Comparison of ENCODE assay signal across 9 cellular contexts in the genomic region with DNA sequence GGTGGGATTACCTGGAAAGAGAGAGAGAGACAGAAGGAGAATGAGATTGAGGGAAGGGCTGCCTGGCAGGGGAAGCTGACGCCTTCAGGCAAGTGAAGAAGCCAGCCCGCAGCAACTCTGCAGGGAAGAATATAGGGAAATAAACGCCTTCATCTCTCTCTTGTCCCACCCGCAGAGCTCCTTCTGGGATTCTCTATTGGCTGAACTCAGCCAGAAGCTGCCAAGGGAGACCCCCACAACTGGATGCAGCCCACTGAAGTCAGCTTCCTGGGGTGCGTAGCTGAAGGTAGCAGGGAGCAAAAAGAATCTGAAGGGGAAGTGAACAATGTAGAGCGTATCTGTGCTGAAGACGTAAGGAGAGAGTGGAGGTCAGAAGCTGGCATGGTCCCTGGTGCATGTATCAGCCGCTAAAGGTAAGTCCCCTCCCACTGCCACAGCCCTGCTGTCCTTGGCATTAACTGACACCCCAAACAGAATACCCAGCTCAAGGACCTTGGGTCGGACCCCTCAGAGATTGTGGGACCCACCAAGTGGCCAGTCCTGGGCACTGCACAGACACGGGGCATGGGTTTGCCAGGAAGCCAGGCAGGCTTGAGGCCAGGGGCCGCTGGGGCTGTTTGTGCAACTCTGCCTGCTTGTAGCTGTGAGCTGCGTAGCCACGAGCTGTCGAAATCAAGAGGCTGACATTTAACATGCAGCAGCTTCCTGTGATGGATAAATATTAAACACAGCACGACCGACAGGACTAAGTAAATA.
DNase-seq lines count a peak whose midpoint lies in the region; ATAC-seq and TF ChIP-seq lines count a peak whose summit lies in the region.
"Had no signal": no experiment of that assay in that cellular context is flagged by ENCODE, and none has a peak within 500 bp of the region (broad histone marks: within the 10 kb centered on the region; RNA-seq: fewer than 3 reads in every experiment).

No MANE protein-coding gene starts in this region.

- intact Hi-C loops in Calu3 (cut with micrococcal nuclease; ENCODE audit: unreplicated experiment): loop anchor here (5.0 kb wide), 1 partner anchor 484 kb away; no protein-coding TSS in a partner anchor

- TF ChIP-seq CTCF in Calu3 (IDR thresholded peaks at IDR 0.05; ENCODE audit: unreplicated experiment) (peak; percentile 70), fibroblast of mammary gland (conservative IDR thresholded peaks at IDR 0.05; ENCODE audit: control insufficient read depth, insufficient read depth, low read depth, low read length) (peak; percentile 32)

- BruUV-seq in Calu3 (replicated peaks; lab: Mats Ljungman, UMichigan): no TSS peak

- H3K4me1 Mint-ChIP-seq in Calu3 (ENCODE audit: low read depth, unreplicated experiment): peaks cover 11% of the 10 kb centered on the region

- no peaks in the 10 kb centered on the region for H3K36me3 ChIP-seq in neuron (ENCODE audit: insufficient read depth, low read length)
- H3K36me3 ChIP-seq: HAP-1 had no signal

- peak; percentile 69 for DNase-seq in Calu3
- peak; percentile 66 for DNase-seq in NCI-H748 (lab: John Stamatoyannopoulos, UW; ENCODE audit: unreplicated experiment)
- DNase-seq in fibroblast of mammary gland (ENCODE audit: low read depth): peak; percentile 28
- DNase-seq in NCI-H1436 (lab: John Stamatoyannopoulos, UW): no peak
- no peak for DNase-seq in occipital lobe (lab: John Stamatoyannopoulos, UW)

- H3K4me1 ChIP-seq in neuron (ENCODE audit: insufficient read depth, low read length): peaks cover 15% of the 10 kb centered on the region
- H3K4me1 ChIP-seq: HAP-1 had no signal

- H3K36me3 Mint-ChIP-seq in Calu3 (ENCODE audit: insufficient read depth, unreplicated experiment): no peaks in the 10 kb centered on the region

- no peak overlapping the region for H3K4me3 ChIP-seq in fibroblast of mammary gland (ENCODE audit: control insufficient read depth, low read depth, low read length)
- no peak overlapping the region for H3K4me3 ChIP-seq in neuron (ENCODE audit: low read length)
- H3K4me3 ChIP-seq: HAP-1 had no signal

- H2AFZ ChIP-seq in neuron (ENCODE audit: low read depth, low read length): peak overlapping the region; percentile 18

- peaks cover 58% of the 10 kb centered on the region for H3K27me3 Mint-ChIP-seq in Calu3 (ENCODE audit: unreplicated experiment)

- ATAC-seq in GM18520 (IDR thresholded peaks at IDR 0.05; ENCODE audit: unreplicated experiment) (no peak), HG02870 (IDR thresholded peaks at IDR 0.05; ENCODE audit: unreplicated experiment) (no peak)

- no peak overlapping the region for H3K27ac Mint-ChIP-seq in Calu3 (ENCODE audit: unreplicated experiment)

- no peaks in the 10 kb centered on the region for H3K9me3 ChIP-seq in neuron (ENCODE audit: low read length)
- H3K9me3 ChIP-seq: HAP-1 had no signal

- no peaks in the 10 kb centered on the region for H3K27me3 ChIP-seq in neuron (ENCODE audit: insufficient read depth, low read length)

- no peak overlapping the region for H3K4me3 Mint-ChIP-seq in Calu3 (ENCODE audit: low read depth, unreplicated experiment)

- CTCF ChIA-PET in Calu3 (lab: Charles Lee): interaction anchor here (1.3 kb wide), 1 partner anchor 653 kb away, joined by 5 read pairs; no protein-coding TSS in a partner anchor

- H3K9me3 Mint-ChIP-seq in Calu3 (ENCODE audit: low read depth, unreplicated experiment): no peaks in the 10 kb centered on the region

Comparison
In these comparisons a context has a peak if more than half of its experiments do, and no peak if none do; other contexts are left out.
1. DNase-seq: peak in Calu3 (single experiment), NCI-H748 (single experiment) and fibroblast of mammary gland (single experiment); none in NCI-H1436 (single experiment) and occipital lobe (single experiment).